Comparison of ENCODE assay signal across 11 cellular contexts in the genomic region with DNA sequence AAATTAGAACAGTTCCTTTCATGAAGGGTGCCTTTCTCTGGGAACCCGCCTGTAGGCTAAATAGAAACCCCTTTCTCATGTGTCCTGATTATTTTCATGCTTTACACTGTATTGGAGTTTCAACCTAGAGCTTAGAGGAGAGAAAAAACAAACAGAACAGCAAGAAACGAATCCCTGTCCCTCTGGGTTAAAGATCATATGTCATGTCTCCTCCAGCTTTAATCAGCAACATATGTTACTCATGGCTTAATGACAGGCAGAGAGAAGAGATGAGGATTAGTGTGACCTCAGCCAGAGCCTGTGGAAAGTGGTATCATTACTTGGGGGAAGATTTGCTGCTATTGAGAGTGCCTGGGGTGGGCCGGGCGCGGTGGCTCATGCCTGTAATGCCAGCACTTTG.
DNase-seq lines count a peak whose midpoint lies in the region; ATAC-seq and TF ChIP-seq lines count a peak whose summit lies in the region.
"Had no signal": no experiment of that assay in that cellular context is flagged by ENCODE, and none has a peak within 500 bp of the region (broad histone marks: within the 10 kb centered on the region; RNA-seq: fewer than 3 reads in every experiment).

No MANE protein-coding gene starts in this region.

- no peak for ATAC-seq in central memory CD8-positive, alpha-beta T cell (replicated peaks; ENCODE audit: extremely low read depth, poor library complexity, severe bottlenecking)
- ATAC-seq in HG03432 (IDR thresholded peaks at IDR 0.05; ENCODE audit: unreplicated experiment) = no peak

- no peak overlapping the region for H3K27ac ChIP-seq in caudate nucleus (ENCODE audit: low read depth, low read length)
- H3K27ac ChIP-seq: dorsolateral prefrontal cortex, thyroid gland had no signal

- no peak overlapping the region for H3K4me3 Mint-ChIP-seq in central memory CD8-positive, alpha-beta T cell
- peak overlapping the region in 2 of 3 experiments; percentile 1 to 5 for H3K4me3 Mint-ChIP-seq in nephron

- peak overlapping the region; percentile 92 for H3K27ac Mint-ChIP-seq in central memory CD8-positive, alpha-beta T cell (ENCODE audit: low read depth)
- peak overlapping the region; percentile 81 to 98 (median 83) for H3K27ac Mint-ChIP-seq in nephron

- H3K4me1 Mint-ChIP-seq in central memory CD8-positive, alpha-beta T cell = peaks cover 33% of the 10 kb centered on the region
- peaks cover 66% of the 10 kb centered on the region for H3K4me1 Mint-ChIP-seq in nephron

- no peak for TF ChIP-seq CTCF in nephron (IDR thresholded peaks at IDR 0.05; ENCODE audit: unreplicated experiment in 3 of 3)

- peaks cover 55% of the 10 kb centered on the region for H3K36me3 Mint-ChIP-seq in central memory CD8-positive, alpha-beta T cell (ENCODE audit: insufficient read depth)
- peaks cover 58% of the 10 kb centered on the region for H3K36me3 Mint-ChIP-seq in nephron (ENCODE audit: low read depth)

- DNase-seq in DMS 273 treated with DMSO at 0.1 percent for 48 hours (lab: John Stamatoyannopoulos, UW) (peak; percentile 74), NCI-H524 (lab: John Stamatoyannopoulos, UW) (peak; percentile 87 to 94), caudate nucleus (lab: John Stamatoyannopoulos, UW) (no peak), NCI-H510A treated with DMSO at 0.1 percent for 48 hours (lab: John Stamatoyannopoulos, UW) (no peak)
- DNase-seq in central memory CD8-positive, alpha-beta T cell (ENCODE audit: low spot score in 2 of 2) = no peak
- no peak for DNase-seq in stimulated activated CD4-positive, alpha-beta T cell treated with anti-CD3 and anti-CD28 coated beads, Interleukin-4, amount 100 ng/mL, for 4 hours
- DNase-seq: stimulated activated CD4-positive, alpha-beta T cell treated with anti-CD3 and anti-CD28 coated beads, Interleukin-2, amount 100 ng/mL, for 48 hours; thyroid gland had no signal

- H3K27me3 Mint-ChIP-seq in central memory CD8-positive, alpha-beta T cell = no peaks in the 10 kb centered on the region
- no peaks in the 10 kb centered on the region for H3K27me3 Mint-ChIP-seq in nephron (ENCODE audit: low read depth)

- H3K9me3 Mint-ChIP-seq in central memory CD8-positive, alpha-beta T cell = no peaks in the 10 kb centered on the region
- no peaks in the 10 kb centered on the region for H3K9me3 Mint-ChIP-seq in nephron

Comparison
In these comparisons a context has a peak if more than half of its experiments do, and no peak if none do; other contexts are left out.
1. DNase-seq: peak in DMS 273 treated with DMSO at 0.1 percent for 48 hours (single experiment) and NCI-H524 (2 of 2); none in central memory CD8-positive, alpha-beta T cell (0 of 2), stimulated activated CD4-positive, alpha-beta T cell treated with anti-CD3 and anti-CD28 coated beads, Interleukin-4, amount 100 ng/mL, for 4 hours (0 of 2), caudate nucleus (0 of 61) and NCI-H510A treated with DMSO at 0.1 percent for 48 hours (single experiment).